Comparison of ENCODE assay signal across 1 cellular context in the genomic region with DNA sequence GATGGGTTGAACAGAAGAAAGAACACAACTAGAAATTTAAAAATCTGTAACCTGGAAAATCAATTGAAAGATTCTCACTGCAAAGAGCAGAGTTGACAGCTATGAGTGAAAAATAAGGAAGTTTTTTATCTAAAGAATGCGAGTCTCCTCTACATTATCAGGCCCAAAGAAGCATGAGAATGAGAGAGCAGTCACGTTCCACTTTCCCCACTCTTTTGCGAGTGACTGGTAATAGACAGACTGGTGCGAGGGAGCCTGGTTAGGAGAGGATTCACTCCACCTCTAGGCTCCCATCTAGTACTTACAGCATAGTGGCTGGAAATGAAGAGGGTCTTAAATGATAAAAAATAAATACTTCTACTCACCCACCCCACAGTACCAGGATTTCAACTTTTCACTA.
A peak's percentile ranks its signal among the peaks of the same experiment; 100 is the strongest.
TF ChIP-seq lines count a peak whose summit lies in the region.

No MANE protein-coding gene starts in this region.

TF ChIP-seq in K562, 482 proteins besides CTCF, POLR2A, EP300 and RAD21 (continues in another document):
- TF ChIP-seq NRF1 (conservative IDR thresholded peaks at IDR 0.05 in 1 of 2, IDR thresholded peaks at IDR 0.05 in 1 of 2) (no peak), SMARCA5 (IDR thresholded peaks at IDR 0.05) (no peak), BHLHE40 (IDR thresholded peaks at IDR 0.05; ENCODE audit: low read length) (peak; percentile 94), SMAD4 (CRISPR knock-in tag; conservative IDR thresholded peaks at IDR 0.05) (no peak), ZNF197 (CRISPR knock-in tag; IDR thresholded peaks at IDR 0.05; ENCODE audit: low read depth) (no peak), L3MBTL2 (IDR thresholded peaks at IDR 0.05) (peak; percentile 89), DACH1 (IDR thresholded peaks at IDR 0.05; ENCODE audit: partially characterized antibody) (no peak), RHOXF2B (CRISPR knock-in tag; conservative IDR thresholded peaks at IDR 0.05) (no peak), SRSF9 (IDR thresholded peaks at IDR 0.05; ENCODE audit: borderline replicate concordance, low read depth, low read length) (no peak), SMC3 (conservative IDR thresholded peaks at IDR 0.05; ENCODE audit: insufficient read depth, low read depth, low read length) (no peak), HNRNPUL1 (IDR thresholded peaks at IDR 0.05; ENCODE audit: low read length) (no peak), ZNF696 (CRISPR knock-in tag; conservative IDR thresholded peaks at IDR 0.05) (no peak), DIDO1 (tag; IDR thresholded peaks at IDR 0.05; ENCODE audit: low read depth) (no peak), ZNF41 (CRISPR knock-in tag; conservative IDR thresholded peaks at IDR 0.05) (no peak), NELFE (IDR thresholded peaks at IDR 0.05; ENCODE audit: insufficient read depth, insufficient read length) (no peak), SOX6 (IDR thresholded peaks at IDR 0.05) (peak; percentile 39; the same call in 1 of the 2 replicates), ZNF79 (CRISPR knock-in tag; IDR thresholded peaks at IDR 0.05; ENCODE audit: low read depth) (no peak), MYBL2 (IDR thresholded peaks at IDR 0.05; ENCODE audit: low read depth) (no peak), MYBL2 (CRISPR knock-in tag; IDR thresholded peaks at IDR 0.05; ENCODE audit: borderline replicate concordance) (no peak), ZNF133 (CRISPR knock-in tag; IDR thresholded peaks at IDR 0.05) (no peak), RBM14 (IDR thresholded peaks at IDR 0.05; ENCODE audit: borderline replicate concordance, insufficient read depth, low read depth, low read length) (no peak), PHB2 (IDR thresholded peaks at IDR 0.05; ENCODE audit: low read depth) (no peak), CHD4 (IDR thresholded peaks at IDR 0.05; ENCODE audit: insufficient read depth, insufficient replicate concordance, low read depth, low read length, poor library complexity, severe bottlenecking) (no peak), PTBP1 (IDR thresholded peaks at IDR 0.05; ENCODE audit: low read depth, low read length) (no peak), TGIF2 (CRISPR knock-in tag; IDR thresholded peaks at IDR 0.05) (no peak)
- TF ChIP-seq, protein P1, sequence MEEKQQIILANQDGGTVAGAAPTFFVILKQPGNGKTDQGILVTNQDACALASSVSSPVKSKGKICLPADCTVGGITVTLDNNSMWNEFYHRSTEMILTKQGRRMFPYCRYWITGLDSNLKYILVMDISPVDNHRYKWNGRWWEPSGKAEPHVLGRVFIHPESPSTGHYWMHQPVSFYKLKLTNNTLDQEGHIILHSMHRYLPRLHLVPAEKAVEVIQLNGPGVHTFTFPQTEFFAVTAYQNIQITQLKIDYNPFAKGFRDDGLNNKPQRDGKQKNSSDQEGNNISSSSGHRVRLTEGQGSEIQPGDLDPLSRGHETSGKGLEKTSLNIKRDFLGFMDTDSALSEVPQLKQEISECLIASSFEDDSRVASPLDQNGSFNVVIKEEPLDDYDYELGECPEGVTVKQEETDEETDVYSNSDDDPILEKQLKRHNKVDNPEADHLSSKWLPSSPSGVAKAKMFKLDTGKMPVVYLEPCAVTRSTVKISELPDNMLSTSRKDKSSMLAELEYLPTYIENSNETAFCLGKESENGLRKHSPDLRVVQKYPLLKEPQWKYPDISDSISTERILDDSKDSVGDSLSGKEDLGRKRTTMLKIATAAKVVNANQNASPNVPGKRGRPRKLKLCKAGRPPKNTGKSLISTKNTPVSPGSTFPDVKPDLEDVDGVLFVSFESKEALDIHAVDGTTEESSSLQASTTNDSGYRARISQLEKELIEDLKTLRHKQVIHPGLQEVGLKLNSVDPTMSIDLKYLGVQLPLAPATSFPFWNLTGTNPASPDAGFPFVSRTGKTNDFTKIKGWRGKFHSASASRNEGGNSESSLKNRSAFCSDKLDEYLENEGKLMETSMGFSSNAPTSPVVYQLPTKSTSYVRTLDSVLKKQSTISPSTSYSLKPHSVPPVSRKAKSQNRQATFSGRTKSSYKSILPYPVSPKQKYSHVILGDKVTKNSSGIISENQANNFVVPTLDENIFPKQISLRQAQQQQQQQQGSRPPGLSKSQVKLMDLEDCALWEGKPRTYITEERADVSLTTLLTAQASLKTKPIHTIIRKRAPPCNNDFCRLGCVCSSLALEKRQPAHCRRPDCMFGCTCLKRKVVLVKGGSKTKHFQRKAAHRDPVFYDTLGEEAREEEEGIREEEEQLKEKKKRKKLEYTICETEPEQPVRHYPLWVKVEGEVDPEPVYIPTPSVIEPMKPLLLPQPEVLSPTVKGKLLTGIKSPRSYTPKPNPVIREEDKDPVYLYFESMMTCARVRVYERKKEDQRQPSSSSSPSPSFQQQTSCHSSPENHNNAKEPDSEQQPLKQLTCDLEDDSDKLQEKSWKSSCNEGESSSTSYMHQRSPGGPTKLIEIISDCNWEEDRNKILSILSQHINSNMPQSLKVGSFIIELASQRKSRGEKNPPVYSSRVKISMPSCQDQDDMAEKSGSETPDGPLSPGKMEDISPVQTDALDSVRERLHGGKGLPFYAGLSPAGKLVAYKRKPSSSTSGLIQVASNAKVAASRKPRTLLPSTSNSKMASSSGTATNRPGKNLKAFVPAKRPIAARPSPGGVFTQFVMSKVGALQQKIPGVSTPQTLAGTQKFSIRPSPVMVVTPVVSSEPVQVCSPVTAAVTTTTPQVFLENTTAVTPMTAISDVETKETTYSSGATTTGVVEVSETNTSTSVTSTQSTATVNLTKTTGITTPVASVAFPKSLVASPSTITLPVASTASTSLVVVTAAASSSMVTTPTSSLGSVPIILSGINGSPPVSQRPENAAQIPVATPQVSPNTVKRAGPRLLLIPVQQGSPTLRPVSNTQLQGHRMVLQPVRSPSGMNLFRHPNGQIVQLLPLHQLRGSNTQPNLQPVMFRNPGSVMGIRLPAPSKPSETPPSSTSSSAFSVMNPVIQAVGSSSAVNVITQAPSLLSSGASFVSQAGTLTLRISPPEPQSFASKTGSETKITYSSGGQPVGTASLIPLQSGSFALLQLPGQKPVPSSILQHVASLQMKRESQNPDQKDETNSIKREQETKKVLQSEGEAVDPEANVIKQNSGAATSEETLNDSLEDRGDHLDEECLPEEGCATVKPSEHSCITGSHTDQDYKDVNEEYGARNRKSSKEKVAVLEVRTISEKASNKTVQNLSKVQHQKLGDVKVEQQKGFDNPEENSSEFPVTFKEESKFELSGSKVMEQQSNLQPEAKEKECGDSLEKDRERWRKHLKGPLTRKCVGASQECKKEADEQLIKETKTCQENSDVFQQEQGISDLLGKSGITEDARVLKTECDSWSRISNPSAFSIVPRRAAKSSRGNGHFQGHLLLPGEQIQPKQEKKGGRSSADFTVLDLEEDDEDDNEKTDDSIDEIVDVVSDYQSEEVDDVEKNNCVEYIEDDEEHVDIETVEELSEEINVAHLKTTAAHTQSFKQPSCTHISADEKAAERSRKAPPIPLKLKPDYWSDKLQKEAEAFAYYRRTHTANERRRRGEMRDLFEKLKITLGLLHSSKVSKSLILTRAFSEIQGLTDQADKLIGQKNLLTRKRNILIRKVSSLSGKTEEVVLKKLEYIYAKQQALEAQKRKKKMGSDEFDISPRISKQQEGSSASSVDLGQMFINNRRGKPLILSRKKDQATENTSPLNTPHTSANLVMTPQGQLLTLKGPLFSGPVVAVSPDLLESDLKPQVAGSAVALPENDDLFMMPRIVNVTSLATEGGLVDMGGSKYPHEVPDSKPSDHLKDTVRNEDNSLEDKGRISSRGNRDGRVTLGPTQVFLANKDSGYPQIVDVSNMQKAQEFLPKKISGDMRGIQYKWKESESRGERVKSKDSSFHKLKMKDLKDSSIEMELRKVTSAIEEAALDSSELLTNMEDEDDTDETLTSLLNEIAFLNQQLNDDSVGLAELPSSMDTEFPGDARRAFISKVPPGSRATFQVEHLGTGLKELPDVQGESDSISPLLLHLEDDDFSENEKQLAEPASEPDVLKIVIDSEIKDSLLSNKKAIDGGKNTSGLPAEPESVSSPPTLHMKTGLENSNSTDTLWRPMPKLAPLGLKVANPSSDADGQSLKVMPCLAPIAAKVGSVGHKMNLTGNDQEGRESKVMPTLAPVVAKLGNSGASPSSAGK (IDR thresholded peaks at IDR 0.05) = peak; percentile 64
- TF ChIP-seq, protein P2, sequence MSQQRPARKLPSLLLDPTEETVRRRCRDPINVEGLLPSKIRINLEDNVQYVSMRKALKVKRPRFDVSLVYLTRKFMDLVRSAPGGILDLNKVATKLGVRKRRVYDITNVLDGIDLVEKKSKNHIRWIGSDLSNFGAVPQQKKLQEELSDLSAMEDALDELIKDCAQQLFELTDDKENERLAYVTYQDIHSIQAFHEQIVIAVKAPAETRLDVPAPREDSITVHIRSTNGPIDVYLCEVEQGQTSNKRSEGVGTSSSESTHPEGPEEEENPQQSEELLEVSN (IDR thresholded peaks at IDR 0.05; ENCODE audit: borderline replicate concordance in 1 of 2, extremely low read depth in 1 of 2, insufficient read depth in 1 of 2, insufficient read length in 1 of 2, low read depth in 1 of 2, low read length in 1 of 2, poor library complexity in 1 of 2, severe bottlenecking in 1 of 2) = peak; percentile 15 to 21
- TF ChIP-seq, protein P3, sequence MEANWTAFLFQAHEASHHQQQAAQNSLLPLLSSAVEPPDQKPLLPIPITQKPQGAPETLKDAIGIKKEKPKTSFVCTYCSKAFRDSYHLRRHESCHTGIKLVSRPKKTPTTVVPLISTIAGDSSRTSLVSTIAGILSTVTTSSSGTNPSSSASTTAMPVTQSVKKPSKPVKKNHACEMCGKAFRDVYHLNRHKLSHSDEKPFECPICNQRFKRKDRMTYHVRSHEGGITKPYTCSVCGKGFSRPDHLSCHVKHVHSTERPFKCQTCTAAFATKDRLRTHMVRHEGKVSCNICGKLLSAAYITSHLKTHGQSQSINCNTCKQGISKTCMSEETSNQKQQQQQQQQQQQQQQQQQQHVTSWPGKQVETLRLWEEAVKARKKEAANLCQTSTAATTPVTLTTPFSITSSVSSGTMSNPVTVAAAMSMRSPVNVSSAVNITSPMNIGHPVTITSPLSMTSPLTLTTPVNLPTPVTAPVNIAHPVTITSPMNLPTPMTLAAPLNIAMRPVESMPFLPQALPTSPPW (CRISPR knock-in tag; IDR thresholded peaks at IDR 0.05) = 0 out of 2 replicates have a peak, but pooled peaks have one; percentile 13
- TF ChIP-seq, protein P4, sequence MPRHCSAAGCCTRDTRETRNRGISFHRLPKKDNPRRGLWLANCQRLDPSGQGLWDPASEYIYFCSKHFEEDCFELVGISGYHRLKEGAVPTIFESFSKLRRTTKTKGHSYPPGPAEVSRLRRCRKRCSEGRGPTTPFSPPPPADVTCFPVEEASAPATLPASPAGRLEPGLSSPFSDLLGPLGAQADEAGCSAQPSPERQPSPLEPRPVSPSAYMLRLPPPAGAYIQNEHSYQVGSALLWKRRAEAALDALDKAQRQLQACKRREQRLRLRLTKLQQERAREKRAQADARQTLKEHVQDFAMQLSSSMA (CRISPR knock-in tag; IDR thresholded peaks at IDR 0.05) = no peak
- TF ChIP-seq, protein P5, sequence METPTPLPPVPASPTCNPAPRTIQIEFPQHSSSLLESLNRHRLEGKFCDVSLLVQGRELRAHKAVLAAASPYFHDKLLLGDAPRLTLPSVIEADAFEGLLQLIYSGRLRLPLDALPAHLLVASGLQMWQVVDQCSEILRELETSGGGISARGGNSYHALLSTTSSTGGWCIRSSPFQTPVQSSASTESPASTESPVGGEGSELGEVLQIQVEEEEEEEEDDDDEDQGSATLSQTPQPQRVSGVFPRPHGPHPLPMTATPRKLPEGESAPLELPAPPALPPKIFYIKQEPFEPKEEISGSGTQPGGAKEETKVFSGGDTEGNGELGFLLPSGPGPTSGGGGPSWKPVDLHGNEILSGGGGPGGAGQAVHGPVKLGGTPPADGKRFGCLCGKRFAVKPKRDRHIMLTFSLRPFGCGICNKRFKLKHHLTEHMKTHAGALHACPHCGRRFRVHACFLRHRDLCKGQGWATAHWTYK (CRISPR knock-in tag; IDR thresholded peaks at IDR 0.05) = no peak
- TF ChIP-seq, protein P6, sequence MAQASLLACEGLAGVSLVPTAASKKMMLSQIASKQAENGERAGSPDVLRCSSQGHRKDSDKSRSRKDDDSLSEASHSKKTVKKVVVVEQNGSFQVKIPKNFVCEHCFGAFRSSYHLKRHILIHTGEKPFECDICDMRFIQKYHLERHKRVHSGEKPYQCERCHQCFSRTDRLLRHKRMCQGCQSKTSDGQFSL (CRISPR knock-in tag; IDR thresholded peaks at IDR 0.05) = no peak
- TF ChIP-seq, protein P6 (tag; IDR thresholded peaks at IDR 0.05) = no peak
- TF ChIP-seq, protein P7, sequence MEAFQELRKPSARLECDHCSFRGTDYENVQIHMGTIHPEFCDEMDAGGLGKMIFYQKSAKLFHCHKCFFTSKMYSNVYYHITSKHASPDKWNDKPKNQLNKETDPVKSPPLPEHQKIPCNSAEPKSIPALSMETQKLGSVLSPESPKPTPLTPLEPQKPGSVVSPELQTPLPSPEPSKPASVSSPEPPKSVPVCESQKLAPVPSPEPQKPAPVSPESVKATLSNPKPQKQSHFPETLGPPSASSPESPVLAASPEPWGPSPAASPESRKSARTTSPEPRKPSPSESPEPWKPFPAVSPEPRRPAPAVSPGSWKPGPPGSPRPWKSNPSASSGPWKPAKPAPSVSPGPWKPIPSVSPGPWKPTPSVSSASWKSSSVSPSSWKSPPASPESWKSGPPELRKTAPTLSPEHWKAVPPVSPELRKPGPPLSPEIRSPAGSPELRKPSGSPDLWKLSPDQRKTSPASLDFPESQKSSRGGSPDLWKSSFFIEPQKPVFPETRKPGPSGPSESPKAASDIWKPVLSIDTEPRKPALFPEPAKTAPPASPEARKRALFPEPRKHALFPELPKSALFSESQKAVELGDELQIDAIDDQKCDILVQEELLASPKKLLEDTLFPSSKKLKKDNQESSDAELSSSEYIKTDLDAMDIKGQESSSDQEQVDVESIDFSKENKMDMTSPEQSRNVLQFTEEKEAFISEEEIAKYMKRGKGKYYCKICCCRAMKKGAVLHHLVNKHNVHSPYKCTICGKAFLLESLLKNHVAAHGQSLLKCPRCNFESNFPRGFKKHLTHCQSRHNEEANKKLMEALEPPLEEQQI (IDR thresholded peaks at IDR 0.05) = no peak
- TF ChIP-seq, protein P8, sequence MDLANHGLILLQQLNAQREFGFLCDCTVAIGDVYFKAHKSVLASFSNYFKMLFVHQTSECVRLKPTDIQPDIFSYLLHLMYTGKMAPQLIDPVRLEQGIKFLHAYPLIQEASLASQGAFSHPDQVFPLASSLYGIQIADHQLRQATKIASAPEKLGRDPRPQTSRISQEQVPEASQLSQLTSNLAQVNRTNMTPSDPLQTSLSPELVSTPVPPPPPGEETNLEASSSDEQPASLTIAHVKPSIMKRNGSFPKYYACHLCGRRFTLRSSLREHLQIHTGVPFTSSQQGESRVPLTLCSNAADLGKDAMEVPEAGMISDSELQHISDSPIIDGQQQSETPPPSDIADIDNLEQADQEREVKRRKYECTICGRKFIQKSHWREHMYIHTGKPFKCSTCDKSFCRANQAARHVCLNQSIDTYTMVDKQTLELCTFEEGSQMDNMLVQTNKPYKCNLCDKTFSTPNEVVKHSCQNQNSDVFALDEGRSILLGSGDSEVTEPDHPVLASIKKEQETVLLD (IDR thresholded peaks at IDR 0.05) = no peak
- TF ChIP-seq, protein P9, sequence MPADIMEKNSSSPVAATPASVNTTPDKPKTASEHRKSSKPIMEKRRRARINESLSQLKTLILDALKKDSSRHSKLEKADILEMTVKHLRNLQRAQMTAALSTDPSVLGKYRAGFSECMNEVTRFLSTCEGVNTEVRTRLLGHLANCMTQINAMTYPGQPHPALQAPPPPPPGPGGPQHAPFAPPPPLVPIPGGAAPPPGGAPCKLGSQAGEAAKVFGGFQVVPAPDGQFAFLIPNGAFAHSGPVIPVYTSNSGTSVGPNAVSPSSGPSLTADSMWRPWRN (IDR thresholded peaks at IDR 0.05; ENCODE audit: low read depth) = no peak
